8 cellular contexts compared by ENCODE assay signal in genomic region chr2:197499594-197500502, GRCh38. TPM values are rescaled to one million over a fixed set of nuclear protein-coding genes. Genes with fewer than 3 reads are reported as not detected.
DNase-seq lines count a peak whose midpoint lies in the region; ATAC-seq and TF ChIP-seq lines count a peak whose summit lies in the region.

HSPD1 (minus strand) TSS chr2:197499840; CDS start chr2:197498848, 992 bp downstream.
HSPE1 (plus strand) TSS chr2:197500379; CDS start chr2:197500437, 58 bp downstream.

- H3K27ac ChIP-seq in dorsolateral prefrontal cortex, result peak within 1 kb of the TSS; percentile 96 to 100 (median 100)
- H3K27ac ChIP-seq in right lobe of liver, result peak within 1 kb of the TSS; percentile 100

- H3K36me3 ChIP-seq in right lobe of liver, result peaks cover 0 to 49% (median 21%) of the 10 kb centered on the region in 4 donors

- H3K36me3 Mint-ChIP-seq in activated CD4-positive, alpha-beta memory T cell treated with anti-CD3 and anti-CD28 coated beads for 36 hours, result peaks cover 80% of the 10 kb centered on the region

- H3K27ac Mint-ChIP-seq in activated CD4-positive, alpha-beta memory T cell treated with anti-CD3 and anti-CD28 coated beads for 36 hours, result peak within 1 kb of the TSS; percentile 97

- peak within 1 kb of the TSS; percentile 97 for H3K4me3 Mint-ChIP-seq in activated CD4-positive, alpha-beta memory T cell treated with anti-CD3 and anti-CD28 coated beads for 36 hours

- WGBS in right lobe of liver (ENCODE audit: insufficient coverage, low coverage, low lambda C conversion rate, missing lambda C conversion rate), result 0% methylated on average over 5 of the region's 104 CpGs

- H3K4me1 Mint-ChIP-seq in activated CD4-positive, alpha-beta memory T cell treated with anti-CD3 and anti-CD28 coated beads for 36 hours (ENCODE audit: low read depth), result peaks cover 56% of the 10 kb centered on the region

- H3K9me3 Mint-ChIP-seq in activated CD4-positive, alpha-beta memory T cell treated with anti-CD3 and anti-CD28 coated beads for 36 hours, result no peaks in the 10 kb centered on the region

- H3K4me1 ChIP-seq in right lobe of liver, result peaks cover 0 to 30% (median 3%) of the 10 kb centered on the region in 4 donors

- TF ChIP-seq CTCF in dorsolateral prefrontal cortex (IDR thresholded peaks at IDR 0.05 in 54 of 56, conservative IDR thresholded peaks at IDR 0.05 in 2 of 56; ENCODE audit: low read depth in 1 of 56, partially characterized antibody in 56 of 56) (peak in 17 of 56 donors; percentile 3 to 30 (median 10)), right lobe of liver (IDR thresholded peaks at IDR 0.05) (peak in 1 of 4 donors; percentile 50)

- CTCF ChIA-PET in activated CD4-positive, alpha-beta memory T cell treated with anti-CD3 and anti-CD28 coated beads for 36 hours (lab: Charles Lee), result interaction anchor here (0.7 to 1.7 kb wide), 3 partner anchors 13 to 64 kb away, joined by 3 to 6 read pairs (median 5); partner anchors contain the start of gene SF3B1

- POLR2A ChIA-PET in activated CD4-positive, alpha-beta memory T cell treated with anti-CD3 and anti-CD28 coated beads for 36 hours (lab: Charles Lee), result interaction anchor here (0.6 to 7.6 kb wide), 13 partner anchors 8 to 881 kb away, joined by 3 to 76 read pairs (median 5); partner anchors contain the start of genes COQ10B, MARS2, MOB4 and SF3B1

- peak; percentile 99 for TF ChIP-seq POLR2A in right lobe of liver (IDR thresholded peaks at IDR 0.05)

- no peaks in the 10 kb centered on the region for H3K9me3 ChIP-seq in right lobe of liver

- intact Hi-C loops in activated CD4-positive, alpha-beta memory T cell treated with anti-CD3 and anti-CD28 coated beads for 36 hours (cut with micrococcal nuclease), result loop anchor here (1.0 to 5.0 kb wide), 9 partner anchors 15 to 1333 kb away; partner anchors contain the start of genes COQ10B, GTF3C3, MARS2 and PGAP1
- intact Hi-C loops in dorsolateral prefrontal cortex (cut with DNase I), result loop anchor here (1.0 to 10.0 kb wide), 9 partner anchors 15 to 573 kb away; partner anchors contain the start of genes COQ10B (in 2 of the 2), MARS2 (in 2 of the 2), SF3B1 (in 2 of the 2) and MOB4 (in 1 of the 2)
- intact Hi-C loops in right lobe of liver (cut with DNase I), result no loop called here

- ATAC-seq in GM19438 (IDR thresholded peaks at IDR 0.05; ENCODE audit: low read depth, unreplicated experiment) (peak; percentile 68), HG03575 (IDR thresholded peaks at IDR 0.05; ENCODE audit: extremely low read depth, insufficient number of reproducible peaks, low FRiP score, unreplicated experiment) (peak; percentile 74), right lobe of liver (peak; percentile 84 to 95 (median 90))

- H3K27me3 Mint-ChIP-seq in activated CD4-positive, alpha-beta memory T cell treated with anti-CD3 and anti-CD28 coated beads for 36 hours, result no peaks in the 10 kb centered on the region

- peak; percentile 100 for DNase-seq in CD1c-positive myeloid dendritic cell (ENCODE audit: extremely low spot score)
- DNase-seq in NCI-H82 treated with DMSO at 0.1 percent for 48 hours (lab: John Stamatoyannopoulos, UW; ENCODE audit: unreplicated experiment), result peak; percentile 95
- DNase-seq in activated CD4-positive, alpha-beta memory T cell treated with anti-CD3 and anti-CD28 coated beads for 36 hours, result peak; percentile 99
- DNase-seq in dorsolateral prefrontal cortex, result peak; percentile 95 to 99 (median 97)
- DNase-seq in right lobe of liver, result peak; percentile 99 to 100 (median 100)
- DNase-seq in stimulated activated CD4-positive, alpha-beta T cell treated with anti-CD3 and anti-CD28 coated beads, Interleukin-4, amount 100 ng/mL, for 4 hours, result peak; percentile 97 to 98

- H3K4me3 ChIP-seq in dorsolateral prefrontal cortex, result peak within 1 kb of the TSS; percentile 65 to 100 (median 92)
- peak within 1 kb of the TSS; percentile 70 to 87 (median 81) for H3K4me3 ChIP-seq in right lobe of liver

- H3K27me3 ChIP-seq in dorsolateral prefrontal cortex (no peaks in the 10 kb centered on the region), right lobe of liver (no peaks in the 10 kb centered on the region)

RNA-seq across cellular contexts. Expression of gene HSPD1, which starts in this region (rescaled TPM):
- 100 to 1,000 TPM; 839 to 853 TPM for total RNA-seq in activated CD4-positive, alpha-beta memory T cell treated with anti-CD3 and anti-CD28 coated beads for 36 hours
- total RNA-seq in dorsolateral prefrontal cortex (100 to 1,000 TPM; 104 to 555 (median 149) TPM), right lobe of liver (100 to 1,000 TPM; 241 to 552 (median 353) TPM)

RNA-seq across cellular contexts. Expression of gene HSPE1, which starts in this region (rescaled TPM):
- total RNA-seq in activated CD4-positive, alpha-beta memory T cell treated with anti-CD3 and anti-CD28 coated beads for 36 hours, result 100 to 1,000 TPM; 282 to 283 TPM
- total RNA-seq in dorsolateral prefrontal cortex (100 to 1,000 TPM in 26 of 120 experiments, 10 to 100 TPM in 94; 54.9 to 298 (median 81.8) TPM), right lobe of liver (100 to 1,000 TPM in 4 of 6 experiments, 10 to 100 TPM in 2; 91.8 to 318 (median 209) TPM)

Comparison
In these comparisons a context has a peak if more than half of its experiments do, and no peak if none do; other contexts are left out.
1. Peak in every context shown above with its lines: DNase-seq, ATAC-seq, H3K4me3 ChIP-seq and H3K27ac ChIP-seq.
2. intact Hi-C loops: an anchor here in activated CD4-positive, alpha-beta memory T cell treated with anti-CD3 and anti-CD28 coated beads for 36 hours (1.0 to 5.0 kb wide) and dorsolateral prefrontal cortex (1.0 to 10.0 kb wide); none called in right lobe of liver.